20 cellular contexts compared by ENCODE assay signal in genomic region chr10:82308641-82309040, GRCh38.
"Had no signal": no experiment of that assay in that cellular context is flagged by ENCODE, and none has a peak within 500 bp of the region (broad histone marks: within the 10 kb centered on the region; RNA-seq: fewer than 3 reads in every experiment).

No MANE protein-coding gene starts in this region.

- H3K4me1 ChIP-seq: colonic mucosa had no signal

- H3K4me3 ChIP-seq: colonic mucosa, PC-9 had no signal

- H3K27ac Mint-ChIP-seq: activated CD8-positive, alpha-beta memory T cell treated with anti-CD3 and anti-CD28 coated beads, Interleukin-2, amount 10 ng/mL, durations not matched to agents 7 days and 5 days; activated naive CD4-positive, alpha-beta T cell treated with anti-CD3 and anti-CD28 coated beads, Interleukin-2, amount 50 U/mL, for 72 hours; activated T-cell treated with anti-CD3 and anti-CD28 coated beads, Interleukin-2, amount 50 U/mL, for 24 hours; activated T-helper 1 cell treated with anti-CD3 and anti-CD28 coated beads, Interleukin-12 subunit alpha, Interleukin-12 subunit beta, Interleukin-2, Interleukin-4 antibody, amounts not matched to agents 30 ng/mL and 10 ng/mL and 1 ng/mL, durations not matched to agents 14 hours and 24 hours and 36 hours had no signal

- H3K27me3 ChIP-seq: colonic mucosa had no signal

- DNase-seq: activated CD4-positive, alpha-beta T cell treated with anti-CD3 and anti-CD28 coated beads for 4 hours; activated CD8-positive, alpha-beta memory T cell treated with anti-CD3 and anti-CD28 coated beads, Interleukin-2, amount 10 ng/mL, durations not matched to agents 7 days and 5 days; activated effector memory CD4-positive, alpha-beta T cell treated with Interleukin-2 at 50 U/mL for 16 hours; activated naive CD4-positive, alpha-beta T cell treated with Interleukin-2 at 50 U/mL for 16 hours; activated T-cell treated with anti-CD3 and anti-CD28 coated beads, Interleukin-2, amount 50 U/mL, for 24 hours; anterior cingulate cortex; colonic mucosa; Karpas-422; NCI-H1048; NCI-H146; NCI-H187 treated with DMSO at 0.1 percent for 48 hours; NCI-H2081 treated with DMSO at 0.1 percent for 48 hours; NCI-H446; NCI-H524; PC-9; SIG-M5; T1000; WERI-Rb-1 had no signal

- H3K27ac ChIP-seq: colonic mucosa, PC-9, WERI-Rb-1 had no signal

- H3K36me3 ChIP-seq: colonic mucosa, WERI-Rb-1 had no signal

- H2AFZ ChIP-seq: PC-9 had no signal

- H3K4me2 ChIP-seq: PC-9 had no signal

- H3K27me3 Mint-ChIP-seq: activated CD8-positive, alpha-beta memory T cell treated with anti-CD3 and anti-CD28 coated beads, Interleukin-2, amount 10 ng/mL, durations not matched to agents 7 days and 5 days; activated T-cell treated with anti-CD3 and anti-CD28 coated beads, Interleukin-2, amount 50 U/mL, for 24 hours had no signal

- H3K36me3 Mint-ChIP-seq: activated CD8-positive, alpha-beta memory T cell treated with anti-CD3 and anti-CD28 coated beads, Interleukin-2, amount 10 ng/mL, durations not matched to agents 7 days and 5 days; activated naive CD4-positive, alpha-beta T cell treated with anti-CD3 and anti-CD28 coated beads, Interleukin-2, amount 50 U/mL, for 72 hours had no signal

- ATAC-seq: activated CD8-positive, alpha-beta memory T cell treated with anti-CD3 and anti-CD28 coated beads, Interleukin-2, amount 10 ng/mL, durations not matched to agents 7 days and 5 days; activated naive CD4-positive, alpha-beta T cell treated with anti-CD3 and anti-CD28 coated beads, Interleukin-2, amount 50 U/mL, for 72 hours had no signal

- H3K9me3 ChIP-seq: colonic mucosa had no signal

- H3K4me3 Mint-ChIP-seq: activated CD8-positive, alpha-beta memory T cell treated with anti-CD3 and anti-CD28 coated beads, Interleukin-2, amount 10 ng/mL, durations not matched to agents 7 days and 5 days; activated T-cell treated with anti-CD3 and anti-CD28 coated beads, Interleukin-2, amount 50 U/mL, for 24 hours; activated T-helper 1 cell treated with anti-CD3 and anti-CD28 coated beads, Interleukin-12 subunit alpha, Interleukin-12 subunit beta, Interleukin-2, Interleukin-4 antibody, amounts not matched to agents 30 ng/mL and 10 ng/mL and 1 ng/mL, durations not matched to agents 14 hours and 24 hours and 36 hours had no signal

- H3K4me1 Mint-ChIP-seq: activated CD8-positive, alpha-beta memory T cell treated with anti-CD3 and anti-CD28 coated beads, Interleukin-2, amount 10 ng/mL, durations not matched to agents 7 days and 5 days had no signal
